ENCODE assay signal across 8 cellular contexts in the genomic region with DNA sequence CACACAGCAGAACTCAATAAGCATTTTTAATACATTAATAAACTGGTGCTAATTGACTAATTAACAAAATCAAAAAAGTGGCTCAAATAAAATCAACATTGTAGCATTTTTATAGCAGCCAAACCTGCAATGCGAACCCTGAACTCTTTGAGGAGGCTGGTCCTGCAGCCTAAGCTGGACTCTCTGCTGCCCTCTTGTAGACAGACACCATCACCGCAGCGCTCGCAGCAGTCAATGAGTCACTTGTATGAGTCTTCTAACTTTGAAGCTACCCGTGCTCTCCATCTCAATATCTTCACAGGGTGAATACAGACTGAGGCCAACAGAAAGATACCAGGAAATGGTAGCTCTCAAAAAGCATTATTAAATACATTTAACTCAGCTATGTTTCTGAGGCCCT. TPM values are rescaled to one million over a fixed set of nuclear protein-coding genes. Genes with fewer than 3 reads are reported as not detected.
DNase-seq lines count a peak whose midpoint lies in the region; ATAC-seq, FAIRE-seq and TF ChIP-seq lines count a peak whose summit lies in the region.
"Had no signal": no experiment of that assay in that cellular context is flagged by ENCODE, and none has a peak within 500 bp of the region (broad histone marks: within the 10 kb centered on the region; RNA-seq: fewer than 3 reads in every experiment).

No MANE protein-coding gene starts in this region.

- H3K27ac ChIP-seq in neuronal stem cell (replicated peaks; ENCODE audit: low read length): no peak overlapping the region

- peak; percentile 64 for FAIRE-seq in H54 (lab: Jason Lieb, UNC)

- no peak for TF ChIP-seq POLR2A in H54 (IDR thresholded peaks at IDR 0.05; ENCODE audit: low read depth, low read length)

- H4K8ac ChIP-seq in neuronal stem cell (ENCODE audit: low read depth, low read length): no peak overlapping the region

- DNase-seq in H54 (ENCODE audit: insufficient read length, low spot score) (peak; percentile 49), NCI-H460 (ENCODE audit: extremely low read depth, low read depth) (peak; percentile 3), neuronal stem cell (ENCODE audit: low spot score) (peak; percentile 27), OCI-M2 (lab: John Stamatoyannopoulos, UW; ENCODE audit: unreplicated experiment) (no peak), DMS153 treated with DMSO at 0.1 percent for 48 hours (lab: John Stamatoyannopoulos, UW; ENCODE audit: unreplicated experiment) (no peak)
- DNase-seq in activated naive CD8-positive, alpha-beta T cell treated with anti-CD3 and anti-CD28 coated beads, Interleukin-2, amount 50 U/mL, for 24 hours: peak; percentile 17
- no peak for DNase-seq in natural killer cell treated with Interleukin-12 subunit alpha and Interleukin-12 subunit beta and Interleukin-15 and Interleukin-18, amount 100 ng/mL, for 72 hours (ENCODE audit: low spot score)

- no peak overlapping the region for H4K91ac ChIP-seq in neuronal stem cell (ENCODE audit: low read depth, low read length, poor library complexity)

- no peaks in the 10 kb centered on the region for H3K27me3 ChIP-seq in neuronal stem cell (ENCODE audit: control insufficient read depth in 3 of 3, insufficient read depth in 3 of 3, low read depth in 1 of 3, low read length in 3 of 3)

- H3K23ac ChIP-seq in neuronal stem cell (ENCODE audit: low read depth, low read length, poor library complexity): no peak overlapping the region

- H3K4ac ChIP-seq in neuronal stem cell (ENCODE audit: low read length): no peak overlapping the region

- peaks cover 8% of the 10 kb centered on the region for H3K27me3 Mint-ChIP-seq in activated naive CD8-positive, alpha-beta T cell treated with anti-CD3 and anti-CD28 coated beads, Interleukin-2, amount 50 U/mL, for 24 hours
- peaks cover 0 to 7% of the 10 kb centered on the region in 2 donors for H3K27me3 Mint-ChIP-seq in natural killer cell treated with Interleukin-12 subunit alpha and Interleukin-12 subunit beta and Interleukin-15 and Interleukin-18, amount 100 ng/mL, for 72 hours

- no peak overlapping the region for H3K14ac ChIP-seq in neuronal stem cell (ENCODE audit: low read length)

- H2AFZ ChIP-seq in neuronal stem cell (ENCODE audit: low read length): no peak overlapping the region

- no peak overlapping the region for H3K4me3 Mint-ChIP-seq in activated naive CD8-positive, alpha-beta T cell treated with anti-CD3 and anti-CD28 coated beads, Interleukin-2, amount 50 U/mL, for 24 hours
- no peak overlapping the region for H3K4me3 Mint-ChIP-seq in natural killer cell treated with Interleukin-12 subunit alpha and Interleukin-12 subunit beta and Interleukin-15 and Interleukin-18, amount 100 ng/mL, for 72 hours
- H3K4me3 Mint-ChIP-seq: stimulated activated naive CD8-positive, alpha-beta T cell treated with anti-CD3 and anti-CD28 coated beads, Interleukin-15, Interleukin-2, amounts not matched to agents 100 ng/mL and 50 ng/mL, for 24 hours had no signal

- no peaks in the 10 kb centered on the region for H3K4me1 ChIP-seq in neuronal stem cell (ENCODE audit: control insufficient read depth in 2 of 2, insufficient read depth in 1 of 2, low read depth in 1 of 2, low read length in 2 of 2)

- no peak overlapping the region for H3K4me2 ChIP-seq in neuronal stem cell (ENCODE audit: insufficient read depth, low read length, poor library complexity, severe bottlenecking)

- H2AK5ac ChIP-seq in neuronal stem cell (ENCODE audit: low read depth, low read length): no peak overlapping the region

- H3K4me1 Mint-ChIP-seq in activated naive CD8-positive, alpha-beta T cell treated with anti-CD3 and anti-CD28 coated beads, Interleukin-2, amount 50 U/mL, for 24 hours: no peaks in the 10 kb centered on the region
- no peaks in the 10 kb centered on the region for H3K4me1 Mint-ChIP-seq in natural killer cell treated with Interleukin-12 subunit alpha and Interleukin-12 subunit beta and Interleukin-15 and Interleukin-18, amount 100 ng/mL, for 72 hours (ENCODE audit: low read depth in 2 of 2)

- no peak overlapping the region for H2BK120ac ChIP-seq in neuronal stem cell (ENCODE audit: low read depth, low read length)

- H3K9me3 Mint-ChIP-seq in activated naive CD8-positive, alpha-beta T cell treated with anti-CD3 and anti-CD28 coated beads, Interleukin-2, amount 50 U/mL, for 24 hours: no peaks in the 10 kb centered on the region
- H3K9me3 Mint-ChIP-seq in natural killer cell treated with Interleukin-12 subunit alpha and Interleukin-12 subunit beta and Interleukin-15 and Interleukin-18, amount 100 ng/mL, for 72 hours: peaks cover 3% of the 10 kb centered on the region
- H3K9me3 Mint-ChIP-seq: stimulated activated naive CD8-positive, alpha-beta T cell treated with anti-CD3 and anti-CD28 coated beads, Interleukin-15, Interleukin-2, amounts not matched to agents 100 ng/mL and 50 ng/mL, for 24 hours had no signal

- no peaks in the 10 kb centered on the region for H3K36me3 ChIP-seq in neuronal stem cell (replicated peaks in 1 of 2; ENCODE audit: control insufficient read depth in 2 of 2, insufficient read depth in 2 of 2, low read length in 2 of 2)

- H3K4me3 ChIP-seq in neuronal stem cell (ENCODE audit: low read length in 2 of 2): no peak overlapping the region

- no peak overlapping the region for H2BK15ac ChIP-seq in neuronal stem cell (ENCODE audit: low read length)

- no peak overlapping the region for H3K18ac ChIP-seq in neuronal stem cell (ENCODE audit: low read length)

- no peaks in the 10 kb centered on the region for H3K9me3 ChIP-seq in neuronal stem cell (replicated peaks in 1 of 2; ENCODE audit: control insufficient read depth in 2 of 2, insufficient read depth in 1 of 2, low read depth in 1 of 2, low read length in 2 of 2)

- WGBS in neuronal stem cell (ENCODE audit: extremely low coverage in 2 of 2, insufficient read length in 2 of 2, insufficient replicate concordance in 1 of 2), 2 donors: no CpG with 5 or more reads among the region's 5 CpGs

- no peak overlapping the region for H3K9ac ChIP-seq in neuronal stem cell (ENCODE audit: low read depth, low read length, poor library complexity)

- no peaks in the 10 kb centered on the region for H3K36me3 Mint-ChIP-seq in activated naive CD8-positive, alpha-beta T cell treated with anti-CD3 and anti-CD28 coated beads, Interleukin-2, amount 50 U/mL, for 24 hours (ENCODE audit: low read depth)
- no peaks in the 10 kb centered on the region for H3K36me3 Mint-ChIP-seq in natural killer cell treated with Interleukin-12 subunit alpha and Interleukin-12 subunit beta and Interleukin-15 and Interleukin-18, amount 100 ng/mL, for 72 hours

- no peak overlapping the region for H2BK12ac ChIP-seq in neuronal stem cell (ENCODE audit: low read length)

- H3K79me1 ChIP-seq in neuronal stem cell (ENCODE audit: low read depth, low read length): no peaks in the 10 kb centered on the region

- peak; percentile 49 for ATAC-seq in activated naive CD8-positive, alpha-beta T cell treated with anti-CD3 and anti-CD28 coated beads, Interleukin-2, amount 50 U/mL, for 24 hours
- no peak for ATAC-seq in natural killer cell treated with Interleukin-12 subunit alpha and Interleukin-12 subunit beta and Interleukin-15 and Interleukin-18, amount 100 ng/mL, for 72 hours

- H2BK5ac ChIP-seq in neuronal stem cell (ENCODE audit: low read length): no peak overlapping the region

- no peak overlapping the region for H3K27ac Mint-ChIP-seq in activated naive CD8-positive, alpha-beta T cell treated with anti-CD3 and anti-CD28 coated beads, Interleukin-2, amount 50 U/mL, for 24 hours
- H3K27ac Mint-ChIP-seq in natural killer cell treated with Interleukin-12 subunit alpha and Interleukin-12 subunit beta and Interleukin-15 and Interleukin-18, amount 100 ng/mL, for 72 hours: no peak overlapping the region
- H3K27ac Mint-ChIP-seq: stimulated activated naive CD8-positive, alpha-beta T cell treated with anti-CD3 and anti-CD28 coated beads, Interleukin-15, Interleukin-2, amounts not matched to agents 100 ng/mL and 50 ng/mL, for 24 hours had no signal

RNA-seq across cellular contexts. Expression of a gene that starts 9.7 kb away (rescaled TPM):
- total RNA-seq in NCI-H460 (2014; rRNA removed; shearing (Covaris generic)): not detected in 2 replicates
- not detected in 2 replicates for polyA plus RNA-seq in NCI-H460 (2014; cell fraction: nucleus; rRNA removed)
- not detected for polyA plus RNA-seq in neuronal stem cell (2013, experiment 1 of 2)
- not detected for polyA plus RNA-seq in neuronal stem cell (2013, experiment 2 of 2)
- not detected for total RNA-seq in natural killer cell treated with Interleukin-12 subunit alpha and Interleukin-12 subunit beta and Interleukin-15 and Interleukin-18, amount 100 ng/mL, for 72 hours

RNA-seq across cellular contexts. Expression of a gene that starts 26.2 kb away (rescaled TPM):
- not detected in 2 replicates for total RNA-seq in NCI-H460 (2014; rRNA removed; shearing (Covaris generic))
- not detected in 2 replicates for polyA plus RNA-seq in NCI-H460 (2014; cell fraction: nucleus; rRNA removed)
- polyA plus RNA-seq in neuronal stem cell (2013, experiment 1 of 2): not detected
- not detected for polyA plus RNA-seq in neuronal stem cell (2013, experiment 2 of 2)
- total RNA-seq in natural killer cell treated with Interleukin-12 subunit alpha and Interleukin-12 subunit beta and Interleukin-15 and Interleukin-18, amount 100 ng/mL, for 72 hours: not detected

RNA-seq across cellular contexts. Expression of a gene that starts 42.1 kb away (rescaled TPM):
- not detected in 2 replicates for total RNA-seq in NCI-H460 (2014; rRNA removed; shearing (Covaris generic))
- polyA plus RNA-seq in NCI-H460 (2014; cell fraction: nucleus; rRNA removed): not detected in 2 replicates
- polyA plus RNA-seq in neuronal stem cell (2013, experiment 1 of 2): not detected
- polyA plus RNA-seq in neuronal stem cell (2013, experiment 2 of 2): not detected
- total RNA-seq in natural killer cell treated with Interleukin-12 subunit alpha and Interleukin-12 subunit beta and Interleukin-15 and Interleukin-18, amount 100 ng/mL, for 72 hours: not detected

Comparison
In these comparisons a context has a peak if more than half of its experiments do, and no peak if none do; other contexts are left out.
1. DNase-seq: peak in H54 (single experiment), NCI-H460 (single experiment), activated naive CD8-positive, alpha-beta T cell treated with anti-CD3 and anti-CD28 coated beads, Interleukin-2, amount 50 U/mL, for 24 hours (single experiment) and neuronal stem cell (single experiment); none in OCI-M2 (single experiment), DMS153 treated with DMSO at 0.1 percent for 48 hours (single experiment) and natural killer cell treated with Interleukin-12 subunit alpha and Interleukin-12 subunit beta and Interleukin-15 and Interleukin-18, amount 100 ng/mL, for 72 hours (single experiment).